Comparison of ENCODE assay signal across 11 cellular contexts in the genomic region with DNA sequence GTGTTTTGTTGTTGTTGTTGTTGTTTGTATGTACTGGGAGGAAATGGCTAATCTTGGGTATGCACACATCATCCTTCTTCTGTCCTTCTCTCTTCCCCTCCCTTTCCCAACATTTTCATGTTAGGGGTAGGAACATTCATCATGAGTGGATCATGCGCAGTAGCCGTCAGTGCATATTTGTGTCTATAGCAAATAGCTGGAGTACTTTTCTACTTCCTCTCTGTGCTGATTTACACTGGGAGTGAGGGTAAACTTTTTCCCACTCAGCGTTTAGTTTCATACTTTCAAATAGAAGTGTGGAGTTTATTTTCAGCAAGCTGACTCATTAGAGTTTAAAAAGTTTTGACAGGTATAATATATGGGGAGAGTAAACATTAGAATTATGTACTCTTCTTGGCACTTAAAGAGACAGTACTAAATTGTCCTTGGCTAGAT.
DNase-seq lines count a peak whose midpoint lies in the region; ATAC-seq and TF ChIP-seq lines count a peak whose summit lies in the region.
"Had no signal": no experiment of that assay in that cellular context is flagged by ENCODE, and none has a peak within 500 bp of the region (broad histone marks: within the 10 kb centered on the region; RNA-seq: fewer than 3 reads in every experiment).

No MANE protein-coding gene starts in this region.

- H4K20me1 ChIP-seq in PC-9 (ENCODE audit: insufficient read depth): no peaks in the 10 kb centered on the region; the same call in 1 of the 2 replicates

- TF ChIP-seq CTCF in AG04450 (IDR thresholded peaks at IDR 0.05; ENCODE audit: low read depth, low read length) (no peak), PC-9 (conservative IDR thresholded peaks at IDR 0.05) (no peak), foreskin keratinocyte (conservative IDR thresholded peaks at IDR 0.05) (no peak)

- POLR2A ChIA-PET in AG04450 (lab: Yijun Ruan, JAX) (interaction anchor here (1.0 to 1.4 kb wide), 2 partner anchors 388 to 396 kb away, joined by 3 to 5 read pairs; no protein-coding TSS in a partner anchor), PC-9 (lab: Charles Lee; ENCODE audit: unreplicated experiment) (no interaction called here)

- H3K27me3 ChIP-seq in AG04450 (ENCODE audit: control insufficient read depth, insufficient read depth, low read length) (no peaks in the 10 kb centered on the region), PC-9 (ENCODE audit: insufficient read depth, low read depth) (peaks cover 20% of the 10 kb centered on the region; the same call in 1 of the 2 replicates), foreskin keratinocyte (peaks cover 4% of the 10 kb centered on the region)

- H3K4me1 ChIP-seq in PC-9 (replicated peaks; ENCODE audit: insufficient read depth) (peaks cover 11% of the 10 kb centered on the region; the same call in 1 of the 2 replicates), foreskin keratinocyte (peaks cover 6% of the 10 kb centered on the region)

- no peaks in the 10 kb centered on the region for H3K79me2 ChIP-seq in PC-9 (ENCODE audit: low read depth)

- H3K4me2 ChIP-seq in PC-9: peak overlapping the region; percentile 18

- no peak overlapping the region for H2AFZ ChIP-seq in PC-9

- CTCF ChIA-PET in AG04450 (lab: Charles Lee) (interaction anchor here (1.0 to 1.5 kb wide), 3 partner anchors 12 to 1573 kb away, joined by 4 to 5 read pairs (median 4); no protein-coding TSS in a partner anchor), PC-9 (lab: Charles Lee) (no interaction called here)

- peak; percentile 67 for DNase-seq in AG04450 (ENCODE audit: low read depth, low spot score)
- DNase-seq in PC-9: peak in 1 of 2 experiments; percentile 65
- DNase-seq in foreskin keratinocyte: peak; percentile 53 to 67
- peak; percentile 32 for DNase-seq in non-pigmented ciliary epithelial cell (ENCODE audit: low read depth)
- DNase-seq in medulla oblongata (ENCODE audit: extremely low spot score): no peak
- DNase-seq: activated CD8-positive, alpha-beta memory T cell treated with anti-CD3 and anti-CD28 coated beads, Interleukin-2, amount 50 U/mL, for 4 hours; dermis blood vessel endothelial cell had no signal

- H3F3A ChIP-seq in PC-9 (ENCODE audit: insufficient read depth, low read depth): no peaks in the 10 kb centered on the region

- ATAC-seq in foreskin keratinocyte: peak; percentile 52
- ATAC-seq in GM18519 (IDR thresholded peaks at IDR 0.05; ENCODE audit: low FRiP score, unreplicated experiment): no peak
- ATAC-seq in HG03159 (IDR thresholded peaks at IDR 0.05; ENCODE audit: unreplicated experiment): no peak
- ATAC-seq in HG02970 (IDR thresholded peaks at IDR 0.05; ENCODE audit: low FRiP score, unreplicated experiment): no peak

- H3K9me2 ChIP-seq in PC-9 (ENCODE audit: insufficient read depth): no peaks in the 10 kb centered on the region

- no peaks in the 10 kb centered on the region for H3K36me3 ChIP-seq in PC-9 (ENCODE audit: low read depth)

- BruUV-seq in PC-9 (replicated peaks; lab: Mats Ljungman, UMichigan): no TSS peak

- intact Hi-C loops in PC-9 (cut with micrococcal nuclease; ENCODE audit: unreplicated experiment): no loop called here

- H3K4me3 ChIP-seq in AG04450 (ENCODE audit: low read depth, low read length) (peak overlapping the region; percentile 80), PC-9 (no peak overlapping the region)

- no peaks in the 10 kb centered on the region for H3K9me3 ChIP-seq in AG04450 (ENCODE audit: control insufficient read depth, insufficient read depth, low read length)
- H3K9me3 ChIP-seq in PC-9 (ENCODE audit: insufficient read depth, low read depth): no peaks in the 10 kb centered on the region

- peak overlapping the region; percentile 94 for H3K27ac ChIP-seq in AG04450 (ENCODE audit: low read depth, low read length)
- H3K27ac ChIP-seq in PC-9: no peak overlapping the region
- H3K27ac ChIP-seq in foreskin keratinocyte: no peak overlapping the region
- H3K27ac ChIP-seq: C4-2B had no signal
